In the genomic region with DNA sequence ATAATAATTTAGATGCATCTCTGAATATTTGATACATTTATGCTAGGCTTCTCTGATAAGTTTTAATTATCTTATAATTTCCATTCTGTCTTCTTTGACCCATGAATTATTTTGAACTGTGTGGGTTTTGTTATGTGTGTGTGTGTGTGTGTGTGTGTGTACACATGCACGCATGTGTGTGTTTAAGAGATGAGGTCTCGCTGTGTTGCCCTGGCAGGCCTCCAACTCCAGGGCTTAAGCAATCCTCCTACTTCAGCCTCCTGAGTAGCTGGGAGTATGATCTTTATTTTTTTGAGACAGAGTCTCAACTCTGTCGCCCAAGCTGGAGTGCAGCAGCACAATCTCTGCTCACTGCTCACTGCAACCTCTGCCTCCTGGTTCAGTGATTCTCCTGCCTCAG, we compare ENCODE assay signal across 18 cellular contexts.
A peak's percentile ranks its signal among the peaks of the same experiment; 100 is the strongest.
DNase-seq lines count a peak whose midpoint lies in the region; ATAC-seq and TF ChIP-seq lines count a peak whose summit lies in the region.
"Had no signal": no experiment of that assay in that cellular context is flagged by ENCODE, and none has a peak within 500 bp of the region (broad histone marks: within the 10 kb centered on the region; RNA-seq: fewer than 3 reads in every experiment).

No MANE protein-coding gene starts in this region.

- no peak overlapping the region for H3K4me3 ChIP-seq in HEK293 (ENCODE audit: low read depth, low read length)
- H3K4me3 ChIP-seq in body of pancreas: no peak overlapping the region
- H3K4me3 ChIP-seq: pancreas, tibial artery had no signal

- DNase-seq in CD1c-positive myeloid dendritic cell (ENCODE audit: extremely low spot score) (peak; percentile 8), body of pancreas (peak in 3 of 4 donors; percentile 17 to 26 (median 23)), iris pigment epithelial cell (ENCODE audit: low read depth) (peak; percentile 80), UCSD-AML1 (lab: John Stamatoyannopoulos, UW; ENCODE audit: unreplicated experiment) (no peak), NCI-H510A treated with DMSO at 0.1 percent for 48 hours (lab: John Stamatoyannopoulos, UW) (no peak), T1000 (lab: John Stamatoyannopoulos, UW) (no peak)
- DNase-seq: activated CD4-positive, alpha-beta T cell treated with anti-CD3 and anti-CD28 coated beads for 36 hours; activated CD8-positive, alpha-beta memory T cell treated with anti-CD3 and anti-CD28 coated beads, Interleukin-2, amount 50 U/mL, for 48 hours; anterior cingulate cortex; cortex of kidney; hippocampal formation; NCI-H2107; tibial artery had no signal

- ATAC-seq in body of pancreas: no peak
- ATAC-seq in HG03565 (IDR thresholded peaks at IDR 0.05; ENCODE audit: unreplicated experiment): no peak
- ATAC-seq: activated CD4-positive, alpha-beta T cell treated with anti-CD3 and anti-CD28 coated beads for 36 hours; left colon; pancreas; stimulated activated effector memory CD8-positive, alpha-beta T cell treated with anti-CD3 and anti-CD28 coated beads, Interleukin-12 subunit alpha, Interleukin-12 subunit beta, amount 100 ng/mL, for 72 hours had no signal

- no peak for TF ChIP-seq POLR2A in body of pancreas (IDR thresholded peaks at IDR 0.05)

- H3K27ac ChIP-seq in HEK293 (ENCODE audit: extremely low read depth, low read depth, low read length) (no peak overlapping the region), body of pancreas (no peak overlapping the region)
- H3K27ac ChIP-seq: pancreas had no signal

- H3K27me3 ChIP-seq in body of pancreas: no peaks in the 10 kb centered on the region
- H3K27me3 ChIP-seq: pancreas, tibial artery had no signal

- intact Hi-C loops in body of pancreas (cut with DNase I): no loop called here

- 60 to 72% methylated on average over 3 of the region's 3 CpGs for WGBS in body of pancreas, 2 donors

- POLR2A ChIA-PET in HEK293 (lab: Yijun Ruan, JAX): no interaction called here

- TF ChIP-seq CTCF in HEK293 (tag by site-specific recombination; IDR thresholded peaks at IDR 0.05): no peak
- no peak for TF ChIP-seq CTCF in body of pancreas (IDR thresholded peaks at IDR 0.05)

- H3K36me3 ChIP-seq in HEK293 (ENCODE audit: control insufficient read depth in 2 of 2, insufficient read depth in 1 of 2, low read length in 2 of 2) (no peaks in the 10 kb centered on the region), body of pancreas (replicated peaks in 1 of 2; ENCODE audit: insufficient read depth in 1 of 2, low read depth in 2 of 2) (no peaks in the 10 kb centered on the region)
- H3K36me3 ChIP-seq: pancreas, tibial artery had no signal

- CTCF ChIA-PET in HEK293 (lab: Yijun Ruan, JAX): interaction anchor here (0.6 kb wide), 1 partner anchor 1639 kb away, joined by 3 read pairs; no protein-coding TSS in a partner anchor

- H3K9me3 ChIP-seq in HEK293 (ENCODE audit: control insufficient read depth, insufficient read depth, low read depth, low read length) (no peaks in the 10 kb centered on the region), body of pancreas (no peaks in the 10 kb centered on the region)
- H3K9me3 ChIP-seq: pancreas, tibial artery had no signal

- H3K4me1 ChIP-seq in HEK293 (ENCODE audit: control insufficient read depth, insufficient read depth, low read length) (no peaks in the 10 kb centered on the region), body of pancreas (no peaks in the 10 kb centered on the region)

TF ChIP-seq in HEK293, 187 proteins besides CTCF, POLR2A, EP300 and RAD21:
- TF ChIP-seq ZNF112 (tag by site-specific recombination; IDR thresholded peaks at IDR 0.05): no peak
- no peak for TF ChIP-seq ZNF311 (tag by site-specific recombination; IDR thresholded peaks at IDR 0.05; ENCODE audit: borderline replicate concordance)
- peak; percentile 58 for TF ChIP-seq EGR2 (tag by site-specific recombination; IDR thresholded peaks at IDR 0.05; ENCODE audit: low read depth)
- TF ChIP-seq ZIC2 (tag by site-specific recombination; IDR thresholded peaks at IDR 0.05): no peak
- TF ChIP-seq, protein P1, sequence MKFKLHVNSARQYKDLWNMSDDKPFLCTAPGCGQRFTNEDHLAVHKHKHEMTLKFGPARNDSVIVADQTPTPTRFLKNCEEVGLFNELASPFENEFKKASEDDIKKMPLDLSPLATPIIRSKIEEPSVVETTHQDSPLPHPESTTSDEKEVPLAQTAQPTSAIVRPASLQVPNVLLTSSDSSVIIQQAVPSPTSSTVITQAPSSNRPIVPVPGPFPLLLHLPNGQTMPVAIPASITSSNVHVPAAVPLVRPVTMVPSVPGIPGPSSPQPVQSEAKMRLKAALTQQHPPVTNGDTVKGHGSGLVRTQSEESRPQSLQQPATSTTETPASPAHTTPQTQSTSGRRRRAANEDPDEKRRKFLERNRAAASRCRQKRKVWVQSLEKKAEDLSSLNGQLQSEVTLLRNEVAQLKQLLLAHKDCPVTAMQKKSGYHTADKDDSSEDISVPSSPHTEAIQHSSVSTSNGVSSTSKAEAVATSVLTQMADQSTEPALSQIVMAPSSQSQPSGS (tag by site-specific recombination; IDR thresholded peaks at IDR 0.05; ENCODE audit: low read depth): no peak
- peak; percentile 76 for TF ChIP-seq ZSCAN4 (tag by site-specific recombination; IDR thresholded peaks at IDR 0.05)
- peak; percentile 55 for TF ChIP-seq ZFHX2 (tag by site-specific recombination; conservative IDR thresholded peaks at IDR 0.05)
- TF ChIP-seq ZNF571 (tag by site-specific recombination; IDR thresholded peaks at IDR 0.05): no peak
- TF ChIP-seq ZNF404 (tag by site-specific recombination; IDR thresholded peaks at IDR 0.05): no peak
- no peak for TF ChIP-seq ZSCAN30 (tag by site-specific recombination; IDR thresholded peaks at IDR 0.05)
- TF ChIP-seq ZNF548 (tag by site-specific recombination; IDR thresholded peaks at IDR 0.05): no peak

Comparison
In these comparisons a context has a peak if more than half of its experiments do, and no peak if none do; other contexts are left out.
1. DNase-seq: peak in CD1c-positive myeloid dendritic cell (single experiment), body of pancreas (3 of 4) and iris pigment epithelial cell (single experiment); none in UCSD-AML1 (single experiment), NCI-H510A treated with DMSO at 0.1 percent for 48 hours (single experiment) and T1000 (single experiment).